In genomic region chr2:61421611-61422010, GRCh38 we compare ENCODE assay signal across 18 cellular contexts. TPM values are rescaled to one million over a fixed set of nuclear protein-coding genes. Genes with fewer than 3 reads are reported as not detected.
DNase-seq lines count a peak whose midpoint lies in the region; ATAC-seq lines count a peak whose summit lies in the region.
"Had no signal": no experiment of that assay in that cellular context is flagged by ENCODE, and none has a peak within 500 bp of the region (broad histone marks: within the 10 kb centered on the region; RNA-seq: fewer than 3 reads in every experiment).

No MANE protein-coding gene starts in this region.

- peak overlapping the region; percentile 30 for H3K27ac ChIP-seq in naive thymus-derived CD4-positive, alpha-beta T cell (ENCODE audit: low read depth, low read length)
- H3K27ac ChIP-seq: A549, SJSA1, vagina had no signal

- H3K36me3 ChIP-seq in naive thymus-derived CD4-positive, alpha-beta T cell (ENCODE audit: control insufficient read depth in 2 of 3, insufficient read depth in 3 of 3, low read length in 3 of 3): peaks cover 0 to 12% (median 0%) of the 10 kb centered on the region in 3 experiments
- H3K36me3 ChIP-seq: vagina had no signal

- CTCF ChIA-PET in activated CD4-positive, alpha-beta memory T cell treated with anti-CD3 and anti-CD28 coated beads for 36 hours (lab: Charles Lee): interaction anchor here (1.5 kb wide), 1 partner anchor 8 kb away, joined by 5 read pairs; no protein-coding TSS in a partner anchor
- CTCF ChIA-PET in activated CD4-positive, alpha-beta memory T cell treated with anti-CD3 and anti-CD28 coated beads, Interleukin-2, amount 10 ng/mL, durations not matched to agents 7 days and 5 days (lab: Charles Lee): interaction anchor here (1.1 to 1.3 kb wide), 2 partner anchors 9 to 10 kb away, joined by 4 to 5 read pairs; no protein-coding TSS in a partner anchor
- CTCF ChIA-PET in naive thymus-derived CD4-positive, alpha-beta T cell (lab: Charles Lee): interaction anchor here (1.5 kb wide), 1 partner anchor 15 kb away, joined by 6 read pairs; no protein-coding TSS in a partner anchor

- no peak overlapping the region for H3K4me3 Mint-ChIP-seq in activated CD4-positive, alpha-beta memory T cell treated with anti-CD3 and anti-CD28 coated beads for 36 hours
- H3K4me3 Mint-ChIP-seq in activated CD4-positive, alpha-beta memory T cell treated with anti-CD3 and anti-CD28 coated beads, Interleukin-2, amount 10 ng/mL, durations not matched to agents 7 days and 5 days: no peak overlapping the region
- peak overlapping the region in 9 of 10 donors; percentile 1 to 66 (median 47) for H3K4me3 Mint-ChIP-seq in naive thymus-derived CD4-positive, alpha-beta T cell
- H3K4me3 Mint-ChIP-seq in activated T-helper 2 cell treated with anti-CD3 and anti-CD28 coated beads, Interferon-gamma antibody, Interleukin-2, Interleukin-4, amounts not matched to agents 10 μg/mL and 5 μg/mL and 100 μg/mL, durations not matched to agents 14 hours and 24 hours and 36 hours (ENCODE audit: low read depth): no peak overlapping the region
- H3K4me3 Mint-ChIP-seq: endodermal cell; stimulated activated naive CD8-positive, alpha-beta T cell treated with anti-CD3 and anti-CD28 coated beads, Interleukin-15, amount 100 ng/mL, for 72 hours had no signal

- no peaks in the 10 kb centered on the region for H3K27me3 ChIP-seq in naive thymus-derived CD4-positive, alpha-beta T cell (ENCODE audit: control insufficient read depth in 2 of 2, insufficient read depth in 2 of 2, low read length in 2 of 2)
- H3K27me3 ChIP-seq: SJSA1, vagina had no signal

- H3K4me1 ChIP-seq in naive thymus-derived CD4-positive, alpha-beta T cell (ENCODE audit: control insufficient read depth in 2 of 2, insufficient read depth in 2 of 2, low read length in 2 of 2): peaks cover 27 to 46% of the 10 kb centered on the region in 2 donors

- H3K9me3 Mint-ChIP-seq in activated CD4-positive, alpha-beta memory T cell treated with anti-CD3 and anti-CD28 coated beads for 36 hours: no peaks in the 10 kb centered on the region
- no peaks in the 10 kb centered on the region for H3K9me3 Mint-ChIP-seq in activated CD4-positive, alpha-beta memory T cell treated with anti-CD3 and anti-CD28 coated beads, Interleukin-2, amount 10 ng/mL, durations not matched to agents 7 days and 5 days
- H3K9me3 Mint-ChIP-seq in naive thymus-derived CD4-positive, alpha-beta T cell: no peaks in the 10 kb centered on the region
- no peaks in the 10 kb centered on the region for H3K9me3 Mint-ChIP-seq in activated T-helper 2 cell treated with anti-CD3 and anti-CD28 coated beads, Interferon-gamma antibody, Interleukin-2, Interleukin-4, amounts not matched to agents 10 μg/mL and 5 μg/mL and 100 μg/mL, durations not matched to agents 14 hours and 24 hours and 36 hours
- H3K9me3 Mint-ChIP-seq: endodermal cell; stimulated activated naive CD8-positive, alpha-beta T cell treated with anti-CD3 and anti-CD28 coated beads, Interleukin-15, amount 100 ng/mL, for 72 hours had no signal

- peaks cover 60% of the 10 kb centered on the region for H3K4me1 Mint-ChIP-seq in activated CD4-positive, alpha-beta memory T cell treated with anti-CD3 and anti-CD28 coated beads for 36 hours (ENCODE audit: low read depth)
- peaks cover 48% of the 10 kb centered on the region for H3K4me1 Mint-ChIP-seq in activated CD4-positive, alpha-beta memory T cell treated with anti-CD3 and anti-CD28 coated beads, Interleukin-2, amount 10 ng/mL, durations not matched to agents 7 days and 5 days
- peaks cover 44 to 78% (median 70%) of the 10 kb centered on the region in 7 donors for H3K4me1 Mint-ChIP-seq in naive thymus-derived CD4-positive, alpha-beta T cell
- H3K4me1 Mint-ChIP-seq in activated T-helper 2 cell treated with anti-CD3 and anti-CD28 coated beads, Interferon-gamma antibody, Interleukin-2, Interleukin-4, amounts not matched to agents 10 μg/mL and 5 μg/mL and 100 μg/mL, durations not matched to agents 14 hours and 24 hours and 36 hours (ENCODE audit: low read depth): peaks cover 44% of the 10 kb centered on the region

- POLR2A ChIA-PET in activated CD4-positive, alpha-beta memory T cell treated with anti-CD3 and anti-CD28 coated beads for 36 hours (lab: Charles Lee): no interaction called here
- POLR2A ChIA-PET in activated CD4-positive, alpha-beta memory T cell treated with anti-CD3 and anti-CD28 coated beads, Interleukin-2, amount 10 ng/mL, durations not matched to agents 7 days and 5 days (lab: Charles Lee): interaction anchor here (0.9 kb wide), 1 partner anchor 15 kb away, joined by 3 read pairs; no protein-coding TSS in a partner anchor
- POLR2A ChIA-PET in naive thymus-derived CD4-positive, alpha-beta T cell (lab: Charles Lee): interaction anchor here (2.7 kb wide), 1 partner anchor 116 kb away, joined by 14 read pairs; the partner anchor contains the start of gene XPO1

- intact Hi-C loops in activated CD4-positive, alpha-beta memory T cell treated with anti-CD3 and anti-CD28 coated beads for 36 hours (cut with micrococcal nuclease): loop anchor here (10.0 kb wide), 1 partner anchor 343 kb away; no protein-coding TSS in a partner anchor
- intact Hi-C loops in naive thymus-derived CD4-positive, alpha-beta T cell (cut with micrococcal nuclease): loop anchor here in 1 of 2 donors (10.0 kb wide), 1 partner anchor 243 kb away; no protein-coding TSS in a partner anchor
- intact Hi-C loops in activated T-helper 2 cell treated with anti-CD3 and anti-CD28 coated beads, Interferon-gamma antibody, Interleukin-2, Interleukin-4, amounts not matched to agents 10 μg/mL and 5 μg/mL and 100 μg/mL, durations not matched to agents 14 hours and 24 hours and 36 hours (cut with micrococcal nuclease): no loop called here

- H3K9me3 ChIP-seq in naive thymus-derived CD4-positive, alpha-beta T cell (ENCODE audit: control insufficient read depth in 2 of 3, low read length in 3 of 3): no peaks in the 10 kb centered on the region
- H3K9me3 ChIP-seq: A549, SJSA1, vagina had no signal

- in situ Hi-C loops in KBM-7 (cut with MboI; ENCODE audit: low pct_unique_long_range_greater_than_20kb, low sequenced_read_pairs): no loop called here

- peak; percentile 43 for DNase-seq in activated CD4-positive, alpha-beta memory T cell treated with anti-CD3 and anti-CD28 coated beads for 36 hours
- no peak for DNase-seq in activated CD4-positive, alpha-beta memory T cell treated with anti-CD3 and anti-CD28 coated beads, Interleukin-2, amount 10 ng/mL, durations not matched to agents 7 days and 5 days
- peak; percentile 26 for DNase-seq in KBM-7
- DNase-seq in activated CD4-positive, alpha-beta T cell treated with anti-CD3 and anti-CD28 coated beads, Interleukin-2, amount 50 U/mL, for 1 hour: peak; percentile 33
- DNase-seq in naive thymus-derived CD4-positive, alpha-beta T cell: peak in 7 of 9 donors; percentile 4 to 50 (median 34)
- no peak for DNase-seq in activated T-helper 2 cell treated with anti-CD3 and anti-CD28 coated beads, Interferon-gamma antibody, Interleukin-2, Interleukin-4, amounts not matched to agents 10 μg/mL and 5 μg/mL and 100 μg/mL, durations not matched to agents 14 hours and 24 hours and 36 hours (ENCODE audit: low spot score)
- no peak for DNase-seq in NCI-H2081 treated with DMSO at 0.1 percent for 48 hours (lab: John Stamatoyannopoulos, UW)
- DNase-seq: activated naive CD4-positive, alpha-beta T cell; endodermal cell; NCI-H1092 treated with DMSO at 0.1 percent for 48 hours; NCI-H2227 treated with DMSO at 0.1 percent for 48 hours had no signal

- peak overlapping the region; percentile 9 for H3K27ac Mint-ChIP-seq in activated CD4-positive, alpha-beta memory T cell treated with anti-CD3 and anti-CD28 coated beads for 36 hours
- no peak overlapping the region for H3K27ac Mint-ChIP-seq in activated CD4-positive, alpha-beta memory T cell treated with anti-CD3 and anti-CD28 coated beads, Interleukin-2, amount 10 ng/mL, durations not matched to agents 7 days and 5 days
- peak overlapping the region in 8 of 9 donors; percentile 43 to 99 (median 70) for H3K27ac Mint-ChIP-seq in naive thymus-derived CD4-positive, alpha-beta T cell
- H3K27ac Mint-ChIP-seq in activated T-helper 2 cell treated with anti-CD3 and anti-CD28 coated beads, Interferon-gamma antibody, Interleukin-2, Interleukin-4, amounts not matched to agents 10 μg/mL and 5 μg/mL and 100 μg/mL, durations not matched to agents 14 hours and 24 hours and 36 hours: no peak overlapping the region

- no peak overlapping the region for H3K4me3 ChIP-seq in naive thymus-derived CD4-positive, alpha-beta T cell (ENCODE audit: low read length)
- H3K4me3 ChIP-seq: A549, lung, SJSA1, vagina had no signal

- ATAC-seq in naive thymus-derived CD4-positive, alpha-beta T cell: no peak
- no peak for ATAC-seq in HG02938 (IDR thresholded peaks at IDR 0.05; ENCODE audit: unreplicated experiment)
- ATAC-seq: sciatic nerve; stimulated activated naive CD8-positive, alpha-beta T cell treated with anti-CD3 and anti-CD28 coated beads, Interleukin-15, amount 100 ng/mL, for 72 hours had no signal

- H3K36me3 Mint-ChIP-seq in activated CD4-positive, alpha-beta memory T cell treated with anti-CD3 and anti-CD28 coated beads for 36 hours: peaks cover 2% of the 10 kb centered on the region
- peaks cover 4% of the 10 kb centered on the region for H3K36me3 Mint-ChIP-seq in activated CD4-positive, alpha-beta memory T cell treated with anti-CD3 and anti-CD28 coated beads, Interleukin-2, amount 10 ng/mL, durations not matched to agents 7 days and 5 days (ENCODE audit: low read depth)
- H3K36me3 Mint-ChIP-seq in naive thymus-derived CD4-positive, alpha-beta T cell: peaks cover 0 to 4% (median 0%) of the 10 kb centered on the region in 5 donors
- peaks cover 3% of the 10 kb centered on the region for H3K36me3 Mint-ChIP-seq in activated T-helper 2 cell treated with anti-CD3 and anti-CD28 coated beads, Interferon-gamma antibody, Interleukin-2, Interleukin-4, amounts not matched to agents 10 μg/mL and 5 μg/mL and 100 μg/mL, durations not matched to agents 14 hours and 24 hours and 36 hours (ENCODE audit: low read depth)

- H3K27me3 Mint-ChIP-seq in activated CD4-positive, alpha-beta memory T cell treated with anti-CD3 and anti-CD28 coated beads for 36 hours: no peaks in the 10 kb centered on the region
- H3K27me3 Mint-ChIP-seq in activated CD4-positive, alpha-beta memory T cell treated with anti-CD3 and anti-CD28 coated beads, Interleukin-2, amount 10 ng/mL, durations not matched to agents 7 days and 5 days: no peaks in the 10 kb centered on the region
- H3K27me3 Mint-ChIP-seq in naive thymus-derived CD4-positive, alpha-beta T cell: no peaks in the 10 kb centered on the region
- no peaks in the 10 kb centered on the region for H3K27me3 Mint-ChIP-seq in activated T-helper 2 cell treated with anti-CD3 and anti-CD28 coated beads, Interferon-gamma antibody, Interleukin-2, Interleukin-4, amounts not matched to agents 10 μg/mL and 5 μg/mL and 100 μg/mL, durations not matched to agents 14 hours and 24 hours and 36 hours (ENCODE audit: low read depth)
- H3K27me3 Mint-ChIP-seq: stimulated activated naive CD8-positive, alpha-beta T cell treated with anti-CD3 and anti-CD28 coated beads, Interleukin-15, amount 100 ng/mL, for 72 hours had no signal

RNA-seq across cellular contexts. Expression of gene USP34, which starts 49.3 kb away (rescaled TPM):
- 10 to 100 TPM; 61.1 to 69.4 TPM for total RNA-seq in activated CD4-positive, alpha-beta memory T cell treated with anti-CD3 and anti-CD28 coated beads for 36 hours
- 10 to 100 TPM; 77.5 to 79.4 TPM for total RNA-seq in activated CD4-positive, alpha-beta memory T cell treated with anti-CD3 and anti-CD28 coated beads, Interleukin-2, amount 10 ng/mL, durations not matched to agents 7 days and 5 days
- total RNA-seq in naive thymus-derived CD4-positive, alpha-beta T cell: 100 to 1,000 TPM; 109 to 186 (median 165) TPM
- 10 to 100 TPM; 15.3 to 20.4 TPM for polyA plus RNA-seq in naive thymus-derived CD4-positive, alpha-beta T cell
- 87.4 and 89.3 TPM in 2 replicates for total RNA-seq in activated T-helper 2 cell treated with anti-CD3 and anti-CD28 coated beads, Interferon-gamma antibody, Interleukin-2, Interleukin-4, amounts not matched to agents 10 μg/mL and 5 μg/mL and 100 μg/mL, durations not matched to agents 14 hours and 24 hours and 36 hours

Comparison
In these comparisons a context has a peak if more than half of its experiments do, and no peak if none do; other contexts are left out.
1. DNase-seq: peak in activated CD4-positive, alpha-beta memory T cell treated with anti-CD3 and anti-CD28 coated beads for 36 hours (single experiment), KBM-7 (single experiment), activated CD4-positive, alpha-beta T cell treated with anti-CD3 and anti-CD28 coated beads, Interleukin-2, amount 50 U/mL, for 1 hour (single experiment) and naive thymus-derived CD4-positive, alpha-beta T cell (7 of 9); none in activated CD4-positive, alpha-beta memory T cell treated with anti-CD3 and anti-CD28 coated beads, Interleukin-2, amount 10 ng/mL, durations not matched to agents 7 days and 5 days (single experiment), activated T-helper 2 cell treated with anti-CD3 and anti-CD28 coated beads, Interferon-gamma antibody, Interleukin-2, Interleukin-4, amounts not matched to agents 10 μg/mL and 5 μg/mL and 100 μg/mL, durations not matched to agents 14 hours and 24 hours and 36 hours (single experiment) and NCI-H2081 treated with DMSO at 0.1 percent for 48 hours (single experiment).
2. H3K27ac Mint-ChIP-seq: peak in activated CD4-positive, alpha-beta memory T cell treated with anti-CD3 and anti-CD28 coated beads for 36 hours (single experiment) and naive thymus-derived CD4-positive, alpha-beta T cell (8 of 9); none in activated CD4-positive, alpha-beta memory T cell treated with anti-CD3 and anti-CD28 coated beads, Interleukin-2, amount 10 ng/mL, durations not matched to agents 7 days and 5 days (single experiment) and activated T-helper 2 cell treated with anti-CD3 and anti-CD28 coated beads, Interferon-gamma antibody, Interleukin-2, Interleukin-4, amounts not matched to agents 10 μg/mL and 5 μg/mL and 100 μg/mL, durations not matched to agents 14 hours and 24 hours and 36 hours (single experiment).
3. H3K4me3 Mint-ChIP-seq: peak in naive thymus-derived CD4-positive, alpha-beta T cell (9 of 10); none in activated CD4-positive, alpha-beta memory T cell treated with anti-CD3 and anti-CD28 coated beads for 36 hours (single experiment), activated CD4-positive, alpha-beta memory T cell treated with anti-CD3 and anti-CD28 coated beads, Interleukin-2, amount 10 ng/mL, durations not matched to agents 7 days and 5 days (single experiment) and activated T-helper 2 cell treated with anti-CD3 and anti-CD28 coated beads, Interferon-gamma antibody, Interleukin-2, Interleukin-4, amounts not matched to agents 10 μg/mL and 5 μg/mL and 100 μg/mL, durations not matched to agents 14 hours and 24 hours and 36 hours (single experiment).